8 cellular contexts compared by ENCODE assay signal in genomic region chr2:157592983-157593382, GRCh38. TPM values are rescaled to one million over a fixed set of nuclear protein-coding genes. Genes with fewer than 3 reads are reported as not detected.
DNase-seq lines count a peak whose midpoint lies in the region; ATAC-seq, FAIRE-seq and TF ChIP-seq lines count a peak whose summit lies in the region.

No MANE protein-coding gene starts in this region.

- no peaks in the 10 kb centered on the region for H3K9me3 Mint-ChIP-seq in CD8-positive, alpha-beta T cell

- no peaks in the 10 kb centered on the region for H3K27me3 ChIP-seq in CD8-positive, alpha-beta T cell (ENCODE audit: insufficient read depth, low read length)
- H3K27me3 ChIP-seq in mesenchymal stem cell (ENCODE audit: control insufficient read depth in 1 of 2, insufficient read depth in 1 of 2, low read length in 2 of 2) (peaks cover 3 to 9% of the 10 kb centered on the region in 2 experiments), esophagus muscularis mucosa (peaks cover 0 to 12% (median 5%) of the 10 kb centered on the region in 4 donors)

- H4K8ac ChIP-seq in mesenchymal stem cell (ENCODE audit: low read length), result no peak overlapping the region

- no peak overlapping the region for H2AK5ac ChIP-seq in mesenchymal stem cell (ENCODE audit: low read length, severe bottlenecking)

- peak; percentile 36 for ATAC-seq in CD8-positive, alpha-beta T cell
- no peak for ATAC-seq in HG03342 (IDR thresholded peaks at IDR 0.05; ENCODE audit: unreplicated experiment)

- FAIRE-seq in GM12891 (lab: Jason Lieb, UNC), result no peak

- H2BK12ac ChIP-seq in mesenchymal stem cell (ENCODE audit: low read length in 2 of 2), result no peak overlapping the region

- no peak overlapping the region for H4K91ac ChIP-seq in mesenchymal stem cell (ENCODE audit: low read length)

- no peak overlapping the region for H3K27ac ChIP-seq in CD8-positive, alpha-beta T cell (ENCODE audit: low read depth, low read length)
- H3K27ac ChIP-seq in mesenchymal stem cell (ENCODE audit: low read length, poor library complexity, severe bottlenecking), result no peak overlapping the region
- H3K27ac ChIP-seq in esophagus muscularis mucosa (replicated peaks in 1 of 4), result no peak overlapping the region

- WGBS in mesenchymal stem cell, result 40% methylated on average over 1 of the region's 3 CpGs
- 40% methylated on average over 3 of the region's 3 CpGs for WGBS in esophagus muscularis mucosa

- peaks cover 7% of the 10 kb centered on the region for H3K27me3 Mint-ChIP-seq in CD8-positive, alpha-beta T cell (ENCODE audit: low read depth)

- no peak overlapping the region for H3K18ac ChIP-seq in mesenchymal stem cell (ENCODE audit: low read depth in 1 of 2, low read length in 2 of 2)

- H3K79me1 ChIP-seq in mesenchymal stem cell (replicated peaks; ENCODE audit: low read length, poor library complexity, severe bottlenecking), result no peaks in the 10 kb centered on the region

- no peak overlapping the region for H3K4me3 ChIP-seq in CD8-positive, alpha-beta T cell (ENCODE audit: low read depth, low read length)
- H3K4me3 ChIP-seq in astrocyte of the spinal cord (ENCODE audit: low read depth, low read length), result no peak overlapping the region
- H3K4me3 ChIP-seq in mesenchymal stem cell (ENCODE audit: insufficient read depth in 1 of 2, low read depth in 1 of 2, low read length in 2 of 2), result no peak overlapping the region
- H3K4me3 ChIP-seq in esophagus muscularis mucosa, result no peak overlapping the region

- H3K9me3 ChIP-seq in CD8-positive, alpha-beta T cell (ENCODE audit: low read length), result no peaks in the 10 kb centered on the region
- H3K9me3 ChIP-seq in mesenchymal stem cell (ENCODE audit: control insufficient read depth, low read length) (no peaks in the 10 kb centered on the region), esophagus muscularis mucosa (no peaks in the 10 kb centered on the region)

- H3K4ac ChIP-seq in mesenchymal stem cell (ENCODE audit: low read depth in 1 of 2, low read length in 2 of 2), result no peak overlapping the region

- TF ChIP-seq EP300 in esophagus muscularis mucosa (IDR thresholded peaks at IDR 0.05), result no peak

- intact Hi-C loops in CD8-positive, alpha-beta T cell (cut with DNase I, micrococcal nuclease), result loop anchor here (1.0 to 2.0 kb wide), 2 partner anchors 100 to 291 kb away; no protein-coding TSS in a partner anchor
- intact Hi-C loops in esophagus muscularis mucosa (cut with DNase I), result no loop called here

- POLR2A ChIA-PET in CD8-positive, alpha-beta T cell (lab: Charles Lee), result no interaction called here

- CTCF ChIA-PET in CD8-positive, alpha-beta T cell (lab: Charles Lee), result interaction anchor here (0.8 to 1.1 kb wide), 4 partner anchors 101 to 291 kb away, joined by 3 to 6 read pairs (median 4); no protein-coding TSS in a partner anchor

- no peak overlapping the region for H3K23ac ChIP-seq in mesenchymal stem cell (ENCODE audit: low read length in 2 of 2)

- H3K36me3 Mint-ChIP-seq in CD8-positive, alpha-beta T cell, result no peaks in the 10 kb centered on the region

- no peak for TF ChIP-seq POLR2A in esophagus muscularis mucosa (IDR thresholded peaks at IDR 0.05; ENCODE audit: low read depth)
- TF ChIP-seq POLR2A in GM12891 (IDR thresholded peaks at IDR 0.05; ENCODE audit: low read depth, low read length), result no peak

- H2BK15ac ChIP-seq in mesenchymal stem cell (ENCODE audit: low read depth, poor library complexity, severe bottlenecking), result no peak overlapping the region

- no peak overlapping the region for H2BK120ac ChIP-seq in mesenchymal stem cell (ENCODE audit: low read depth, low read length)

- DNase-seq in CD8-positive, alpha-beta T cell, result no peak
- peak; percentile 25 to 48 for DNase-seq in Kasumi-1 (lab: John Stamatoyannopoulos, UW)
- DNase-seq in astrocyte of the spinal cord (ENCODE audit: low read depth, low spot score), result peak; percentile 10
- DNase-seq in mesenchymal stem cell, result peak; percentile 19
- no peak for DNase-seq in esophagus muscularis mucosa (ENCODE audit: extremely low spot score)
- DNase-seq in UCSD-AML1 (lab: John Stamatoyannopoulos, UW; ENCODE audit: unreplicated experiment), result no peak
- no peak for DNase-seq in GM12891 (ENCODE audit: insufficient read length, low spot score)

- no peak overlapping the region for H3K9ac ChIP-seq in mesenchymal stem cell (ENCODE audit: low read length)

- H3K14ac ChIP-seq in mesenchymal stem cell (ENCODE audit: low read length in 2 of 2), result no peak overlapping the region

- no peak overlapping the region for H2BK5ac ChIP-seq in mesenchymal stem cell (ENCODE audit: low read depth, low read length, poor library complexity, severe bottlenecking)

- no peaks in the 10 kb centered on the region for H3K4me1 ChIP-seq in CD8-positive, alpha-beta T cell (ENCODE audit: insufficient read depth, low read length)
- H3K4me1 ChIP-seq in mesenchymal stem cell (ENCODE audit: control insufficient read depth, insufficient read depth, low read depth, low read length), result peaks cover 6% of the 10 kb centered on the region
- peaks cover 0 to 6% (median 2%) of the 10 kb centered on the region in 4 donors for H3K4me1 ChIP-seq in esophagus muscularis mucosa

- in situ Hi-C loops in astrocyte of the spinal cord (cut with HindIII; ENCODE audit: low sequenced_read_pairs), result no loop called here

- no peak overlapping the region for H3K4me2 ChIP-seq in mesenchymal stem cell (ENCODE audit: low read length, poor library complexity, severe bottlenecking)

- H3K27ac Mint-ChIP-seq in CD8-positive, alpha-beta T cell, result no peak overlapping the region

- H3K36me3 ChIP-seq in CD8-positive, alpha-beta T cell (ENCODE audit: insufficient read depth, low read length), result no peaks in the 10 kb centered on the region
- H3K36me3 ChIP-seq in mesenchymal stem cell (ENCODE audit: control insufficient read depth in 1 of 2, insufficient read depth in 2 of 2, low read depth in 1 of 2, low read length in 2 of 2) (no peaks in the 10 kb centered on the region), esophagus muscularis mucosa (no peaks in the 10 kb centered on the region)

- H3K4me1 Mint-ChIP-seq in CD8-positive, alpha-beta T cell (ENCODE audit: low read depth), result peaks cover 10% of the 10 kb centered on the region

- H3K4me3 Mint-ChIP-seq in CD8-positive, alpha-beta T cell, result no peak overlapping the region

- H2AFZ ChIP-seq in mesenchymal stem cell (ENCODE audit: low read depth, low read length), result no peak overlapping the region

- TF ChIP-seq CTCF in CD8-positive, alpha-beta T cell (IDR thresholded peaks at IDR 0.05), result no peak
- TF ChIP-seq CTCF in astrocyte of the spinal cord (IDR thresholded peaks at IDR 0.05; ENCODE audit: low read depth, low read length) (peak; percentile 23), esophagus muscularis mucosa (IDR thresholded peaks at IDR 0.05) (no peak)

TF ChIP-seq in GM12891, 5 proteins besides CTCF, POLR2A, EP300 and RAD21:
- no peak for TF ChIP-seq PAX5 (IDR thresholded peaks at IDR 0.05; ENCODE audit: insufficient read depth, low read length, severe bottlenecking)
- no peak for TF ChIP-seq SPI1 (IDR thresholded peaks at IDR 0.05; ENCODE audit: low read depth, low read length)
- no peak for TF ChIP-seq POLR2AphosphoS5 (IDR thresholded peaks at IDR 0.05; ENCODE audit: low read depth, low read length)
- no peak for TF ChIP-seq POU2F2 (IDR thresholded peaks at IDR 0.05; ENCODE audit: low read depth, low read length)
- no peak for TF ChIP-seq TAF1 (IDR thresholded peaks at IDR 0.05; ENCODE audit: low read depth, low read length)
TF ChIP-seq in GM12891: peak in this region for 0.

RNA-seq across cellular contexts. Expression of gene ACVR1C, which starts 35.7 kb away (rescaled TPM):
- total RNA-seq in CD8-positive, alpha-beta T cell, result 1 to 10 TPM; 2.3 to 2.4 TPM
- 0.07 TPM for polyA plus RNA-seq in mesenchymal stem cell (2013, experiment 1 of 2)
- polyA plus RNA-seq in mesenchymal stem cell (2013, experiment 2 of 2), result 0.08 TPM
- total RNA-seq in esophagus muscularis mucosa, result under 1 TPM in 3 of 4 donors, not detected in 1; under 0.01 to 0.71 (median 0.06) TPM
- 0.03 TPM for polyA plus RNA-seq in GM12891 (2012; ENCODE audit: low read depth, missing spikeins)

Comparison
In these comparisons a context has a peak if more than half of its experiments do, and no peak if none do; other contexts are left out.
1. DNase-seq: peak in Kasumi-1 (2 of 2), astrocyte of the spinal cord (single experiment) and mesenchymal stem cell (single experiment); none in CD8-positive, alpha-beta T cell (0 of 7), esophagus muscularis mucosa (single experiment), UCSD-AML1 (single experiment) and GM12891 (single experiment).